ENCODE assay signal across 12 cellular contexts in the genomic region with DNA sequence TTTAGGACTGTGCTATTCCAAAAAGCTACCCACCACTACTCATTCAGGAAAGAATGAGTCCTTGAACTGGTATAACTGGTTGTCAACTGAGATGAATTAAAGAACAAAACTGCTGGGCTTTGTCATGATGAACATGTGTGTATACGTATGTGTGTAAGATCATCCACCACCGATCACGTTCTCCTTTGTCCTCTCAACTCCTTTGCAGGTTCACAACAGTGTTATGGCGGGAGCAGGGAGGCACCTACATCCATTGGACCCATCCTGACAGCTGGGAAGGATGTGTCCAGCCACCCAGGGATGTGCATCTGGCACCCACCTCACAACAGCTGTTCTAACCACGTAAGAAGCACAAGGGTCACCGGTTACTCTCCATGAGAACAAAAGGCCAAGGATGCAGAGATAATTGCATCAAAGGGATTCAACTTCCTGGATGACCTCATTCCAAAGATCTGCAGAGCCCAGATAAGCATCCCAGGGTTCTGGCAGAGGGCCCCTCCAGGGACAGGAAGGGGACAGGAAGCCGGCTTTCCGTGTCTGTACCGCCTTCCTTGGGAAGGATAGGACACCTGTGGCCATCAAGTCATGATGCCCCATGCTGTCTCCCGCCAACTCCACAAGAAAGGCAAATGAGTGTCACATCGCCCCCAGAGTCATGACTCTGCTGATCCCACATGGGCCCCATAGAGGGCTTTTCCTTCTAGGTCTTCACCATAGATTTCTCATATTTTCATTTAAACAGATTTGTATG.
DNase-seq lines count a peak whose midpoint lies in the region; ATAC-seq and TF ChIP-seq lines count a peak whose summit lies in the region.
"Had no signal": no experiment of that assay in that cellular context is flagged by ENCODE, and none has a peak within 500 bp of the region (broad histone marks: within the 10 kb centered on the region; RNA-seq: fewer than 3 reads in every experiment).

No MANE protein-coding gene starts in this region.

- no peak overlapping the region for H3K4me3 ChIP-seq in DND-41 (ENCODE audit: low read depth in 1 of 2, low read length in 2 of 2)
- H3K4me3 ChIP-seq: cardiac muscle cell had no signal

- no peaks in the 10 kb centered on the region for H3K79me2 ChIP-seq in DND-41 (ENCODE audit: insufficient read depth, low read length)

- no peaks in the 10 kb centered on the region for H3K36me3 ChIP-seq in DND-41 (ENCODE audit: insufficient read depth, low read length)
- H3K36me3 ChIP-seq: cardiac muscle cell had no signal

- no peaks in the 10 kb centered on the region for H3K27me3 ChIP-seq in DND-41 (ENCODE audit: insufficient read depth, low read length, poor library complexity)
- H3K27me3 ChIP-seq: cardiac muscle cell had no signal

- peaks cover 21% of the 10 kb centered on the region for H3K4me1 Mint-ChIP-seq in mesothelial cell of epicardium

- no peak overlapping the region for H3K9ac ChIP-seq in DND-41 (ENCODE audit: low read depth, low read length)

- peaks cover 2% of the 10 kb centered on the region for H3K9me3 ChIP-seq in DND-41 (ENCODE audit: insufficient read depth, low read length, severe bottlenecking)

- 0 out of 2 replicates have a peak overlapping the region, but pooled peaks have one; percentile 17 for H3K27ac ChIP-seq in DND-41 (ENCODE audit: low read length)
- H3K27ac ChIP-seq: cardiac muscle cell had no signal

- no peak overlapping the region for H3K4me2 ChIP-seq in DND-41 (ENCODE audit: insufficient read depth, low read length)

- DNase-seq in DND-41 (peak; percentile 16), NCI-H69 (lab: John Stamatoyannopoulos, UW) (peak; percentile 97), mesothelial cell of epicardium (ENCODE audit: low spot score in 2 of 2, unreplicated experiment in 2 of 2) (no peak), middle frontal gyrus (ENCODE audit: extremely low spot score, low spot score) (no peak)
- DNase-seq: activated CD4-positive, alpha-beta T cell treated with anti-CD3 and anti-CD28 coated beads for 48 hours; naive B cell; NCI-H1930 had no signal

- ATAC-seq in DND-41 (ENCODE audit: insufficient read depth, low read depth) (peak; percentile 37; the same call in 2 of the 3 replicates), esophagus mucosa (peak; percentile 86), GM18907 (IDR thresholded peaks at IDR 0.05; ENCODE audit: unreplicated experiment) (no peak), HG02870 (IDR thresholded peaks at IDR 0.05; ENCODE audit: unreplicated experiment) (no peak), GM21515 (IDR thresholded peaks at IDR 0.05; ENCODE audit: unreplicated experiment) (no peak)

- H2AFZ ChIP-seq in DND-41 (ENCODE audit: low read depth, low read length): no peak overlapping the region

- no peaks in the 10 kb centered on the region for H4K20me1 ChIP-seq in DND-41 (ENCODE audit: insufficient read depth, low read length)

- peak overlapping the region; percentile 87 for H3K27ac Mint-ChIP-seq in mesothelial cell of epicardium

- H3K27me3 Mint-ChIP-seq in mesothelial cell of epicardium (ENCODE audit: low read depth): no peaks in the 10 kb centered on the region
- H3K27me3 Mint-ChIP-seq: naive B cell had no signal

- H3K4me3 Mint-ChIP-seq in mesothelial cell of epicardium: no peak overlapping the region
- H3K4me3 Mint-ChIP-seq: naive B cell had no signal

- H3K36me3 Mint-ChIP-seq in mesothelial cell of epicardium: no peaks in the 10 kb centered on the region

- peak; percentile 27 for TF ChIP-seq CTCF in DND-41 (IDR thresholded peaks at IDR 0.05; ENCODE audit: borderline replicate concordance, extremely low read depth, low read length, poor library complexity, severe bottlenecking)
- TF ChIP-seq CTCF in mesothelial cell of epicardium (IDR thresholded peaks at IDR 0.05; ENCODE audit: unreplicated experiment): no peak

- peaks cover 13% of the 10 kb centered on the region for H3K9me3 Mint-ChIP-seq in mesothelial cell of epicardium

- H3K4me1 ChIP-seq in DND-41 (ENCODE audit: insufficient read depth, low read length): no peaks in the 10 kb centered on the region; the same call in 1 of the 2 replicates

Comparison
In these comparisons a context has a peak if more than half of its experiments do, and no peak if none do; other contexts are left out.
1. ATAC-seq: peak in DND-41 (single experiment) and esophagus mucosa (single experiment); none in GM18907 (single experiment), HG02870 (single experiment) and GM21515 (single experiment).
2. DNase-seq: peak in DND-41 (single experiment) and NCI-H69 (single experiment); none in mesothelial cell of epicardium (0 of 2) and middle frontal gyrus (single experiment).